In the genomic region with DNA sequence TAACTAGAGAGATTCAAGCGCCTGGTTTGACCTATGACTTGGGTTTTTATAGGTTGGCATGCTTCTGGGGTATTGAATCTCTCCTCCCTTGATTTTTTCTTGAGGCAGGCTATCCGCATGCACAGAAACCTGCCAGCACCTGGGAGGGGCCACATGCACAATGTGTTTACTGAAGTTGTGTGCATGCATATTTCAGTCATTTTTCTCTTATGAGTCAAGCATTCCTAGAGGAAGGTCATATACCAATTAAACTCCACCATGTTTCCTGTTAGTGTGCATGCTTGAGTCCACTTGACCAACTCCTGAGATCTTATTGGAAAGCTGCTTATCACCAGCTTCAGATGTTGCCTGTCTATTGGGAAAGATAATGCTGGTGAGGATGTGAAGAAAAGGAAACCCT, we compare ENCODE assay signal across 24 cellular contexts.
"Had no signal": no experiment of that assay in that cellular context is flagged by ENCODE, and none has a peak within 500 bp of the region (broad histone marks: within the 10 kb centered on the region; RNA-seq: fewer than 3 reads in every experiment).

No MANE protein-coding gene starts in this region.

- ATAC-seq: activated CD8-positive, alpha-beta T cell treated with anti-CD3 and anti-CD28 coated beads, Interleukin-2, amount 10 ng/mL, durations not matched to agents 7 days and 5 days; gastrocnemius medialis; heart right ventricle; lower lobe of right lung; natural killer cell treated with Interleukin-12 subunit alpha and Interleukin-12 subunit beta and Interleukin-15 and Interleukin-18, amount 100 ng/mL, for 72 hours; WTC11 had no signal

- H3K36me3 ChIP-seq: brain microvascular endothelial cell, gastrocnemius medialis, heart right ventricle, lower lobe of right lung, thyroid gland had no signal

- H3K4me1 Mint-ChIP-seq: activated naive CD8-positive, alpha-beta T cell treated with anti-CD3 and anti-CD28 coated beads, Interleukin-2, amount 10 ng/mL, durations not matched to agents 7 days and 5 days; central memory CD8-positive, alpha-beta T cell; immature natural killer cell; mesothelial cell of epicardium; WTC11 had no signal

- H3K4me3 ChIP-seq: coronary artery, gastrocnemius medialis, heart right ventricle, lower lobe of right lung, thyroid gland had no signal

- H3K9me3 ChIP-seq: gastrocnemius medialis, lower lobe of right lung, thyroid gland had no signal

- H3K27me3 ChIP-seq: brain microvascular endothelial cell, gastrocnemius medialis, heart right ventricle, thyroid gland had no signal

- H3K4me3 Mint-ChIP-seq: activated CD8-positive, alpha-beta T cell treated with anti-CD3 and anti-CD28 coated beads, Interleukin-2, amount 10 ng/mL, durations not matched to agents 7 days and 5 days; activated naive CD8-positive, alpha-beta T cell treated with anti-CD3 and anti-CD28 coated beads, Interleukin-2, amount 10 ng/mL, durations not matched to agents 7 days and 5 days; activated T-cell treated with anti-CD3 and anti-CD28 coated beads, Interleukin-2, amount 50 U/mL, for 24 hours; central memory CD8-positive, alpha-beta T cell; immature natural killer cell; mesothelial cell of epicardium; natural killer cell treated with Interleukin-12 subunit alpha and Interleukin-12 subunit beta and Interleukin-15 and Interleukin-18, amount 100 ng/mL, for 72 hours; WTC11 had no signal

- H3K27ac Mint-ChIP-seq: activated CD8-positive, alpha-beta T cell treated with anti-CD3 and anti-CD28 coated beads, Interleukin-2, amount 10 ng/mL, durations not matched to agents 7 days and 5 days; activated naive CD8-positive, alpha-beta T cell treated with anti-CD3 and anti-CD28 coated beads, Interleukin-2, amount 10 ng/mL, durations not matched to agents 7 days and 5 days; activated T-cell treated with anti-CD3 and anti-CD28 coated beads, Interleukin-2, amount 50 U/mL, for 24 hours; activated T-helper 2 cell treated with anti-CD3 and anti-CD28 coated beads, Interferon-gamma antibody, Interleukin-2, Interleukin-4, amounts not matched to agents 10 μg/mL and 5 μg/mL and 100 μg/mL, durations not matched to agents 14 hours and 24 hours and 36 hours; immature natural killer cell; mesothelial cell of epicardium; natural killer cell treated with Interleukin-12 subunit alpha and Interleukin-12 subunit beta and Interleukin-15 and Interleukin-18, amount 100 ng/mL, for 72 hours; WTC11 had no signal

- H3K27me3 Mint-ChIP-seq: activated naive CD8-positive, alpha-beta T cell treated with anti-CD3 and anti-CD28 coated beads, Interleukin-2, amount 10 ng/mL, durations not matched to agents 7 days and 5 days; activated T-cell treated with anti-CD3 and anti-CD28 coated beads, Interleukin-2, amount 50 U/mL, for 24 hours; central memory CD8-positive, alpha-beta T cell; natural killer cell treated with Interleukin-12 subunit alpha and Interleukin-12 subunit beta and Interleukin-15 and Interleukin-18, amount 100 ng/mL, for 72 hours had no signal

- FAIRE-seq: endometrium, TTC549 had no signal

- DNase-seq: activated CD4-positive, alpha-beta T cell treated with anti-CD3 and anti-CD28 coated beads for 4 hours; activated CD8-positive, alpha-beta T cell treated with anti-CD3 and anti-CD28 coated beads, Interleukin-2, amount 10 ng/mL, durations not matched to agents 7 days and 5 days; activated naive CD4-positive, alpha-beta T cell treated with Interleukin-2 at 50 U/mL for 16 hours; activated naive CD8-positive, alpha-beta T cell treated with anti-CD3 and anti-CD28 coated beads, Interleukin-2, amount 10 ng/mL, durations not matched to agents 7 days and 5 days; activated T-cell treated with anti-CD3 and anti-CD28 coated beads, Interleukin-2, amount 50 U/mL, for 24 hours; amygdala; brain microvascular endothelial cell; gastrocnemius medialis; heart right ventricle; immature natural killer cell; lower lobe of right lung; stimulated activated CD4-positive, alpha-beta T cell treated with anti-CD3 and anti-CD28 coated beads, Interleukin-1b, Interleukin-23, amount 100 ng/mL, for 48 hours; stimulated activated CD8-positive, alpha-beta memory T cell treated with anti-CD3 and anti-CD28 coated beads, Interleukin-4, amount 100 ng/mL, for 48 hours; stimulated activated naive CD4-positive, alpha-beta T cell; T-helper 2 cell; thyroid gland had no signal

- H3K27ac ChIP-seq: brain microvascular endothelial cell, coronary artery, gastrocnemius medialis, heart right ventricle, lower lobe of right lung, thyroid gland had no signal

- H3K36me3 Mint-ChIP-seq: activated naive CD8-positive, alpha-beta T cell treated with anti-CD3 and anti-CD28 coated beads, Interleukin-2, amount 10 ng/mL, durations not matched to agents 7 days and 5 days; immature natural killer cell; natural killer cell treated with Interleukin-12 subunit alpha and Interleukin-12 subunit beta and Interleukin-15 and Interleukin-18, amount 100 ng/mL, for 72 hours had no signal

- H3K4me1 ChIP-seq: gastrocnemius medialis, heart right ventricle, lower lobe of right lung, thyroid gland had no signal
